Comparison of ENCODE assay signal across 21 cellular contexts in the genomic region with DNA sequence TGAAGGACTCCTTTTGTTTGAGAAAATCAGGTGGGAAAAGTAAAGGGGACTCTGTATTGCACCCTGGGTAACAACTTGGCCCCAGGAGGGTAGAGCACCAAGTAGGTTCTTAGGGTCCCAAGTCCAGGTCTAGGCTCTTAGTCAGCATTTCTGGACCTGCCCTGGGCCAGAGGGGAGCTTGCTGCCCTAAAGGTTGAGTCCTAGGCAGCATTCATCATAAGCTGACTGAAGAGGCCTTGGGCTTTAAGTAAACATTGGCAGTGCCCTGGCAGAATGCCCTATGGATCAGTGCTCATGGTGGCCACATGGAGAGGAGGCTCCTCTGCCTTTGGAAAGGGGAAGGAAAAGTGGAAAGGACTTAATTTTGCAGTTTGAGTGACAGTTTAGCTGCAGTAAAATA.
"Had no signal": no experiment of that assay in that cellular context is flagged by ENCODE, and none has a peak within 500 bp of the region (broad histone marks: within the 10 kb centered on the region; RNA-seq: fewer than 3 reads in every experiment).

No MANE protein-coding gene starts in this region.

- H3K4me1 ChIP-seq: left ventricle myocardium inferior, parathyroid adenoma, prostate gland, suprapubic skin, tibial artery, vagina had no signal

- H3K4me3 ChIP-seq: dorsolateral prefrontal cortex, hepatocyte, left ventricle myocardium inferior, lung, prostate gland, suprapubic skin, tibial artery, upper lobe of left lung, vagina had no signal

- H3K9me3 ChIP-seq: prostate gland, suprapubic skin, tibial artery, upper lobe of left lung, vagina had no signal

- H3K27ac ChIP-seq: dorsolateral prefrontal cortex, hepatocyte, left ventricle myocardium inferior, parathyroid adenoma, prostate gland, suprapubic skin, tibial artery, upper lobe of left lung, vagina had no signal

- DNase-seq: cortex of kidney; dorsolateral prefrontal cortex; effector CD8-positive, alpha-beta T cell; foreskin melanocyte; head of caudate nucleus; kidney glomerular epithelial cell; midbrain; naive B cell; occipital lobe; retina; stimulated activated CD4-positive, alpha-beta T cell treated with anti-CD3 and anti-CD28 coated beads, Interleukin-12 subunit alpha, Interleukin-12 subunit beta, amount 100 ng/mL, for 4 hours; stimulated activated naive CD8-positive, alpha-beta T cell treated with anti-CD3 and anti-CD28 coated beads, Interleukin-15, Interleukin-2, amounts not matched to agents 100 U/mL and 50 U/mL, for 24 hours; tibial artery had no signal

- ATAC-seq: stimulated activated naive CD8-positive, alpha-beta T cell treated with anti-CD3 and anti-CD28 coated beads, Interleukin-15, Interleukin-2, amounts not matched to agents 100 U/mL and 50 U/mL, for 24 hours had no signal

- H3K36me3 ChIP-seq: left ventricle myocardium inferior, prostate gland, suprapubic skin, tibial artery, upper lobe of left lung, vagina had no signal

- H3K27me3 ChIP-seq: dorsolateral prefrontal cortex, hepatocyte, suprapubic skin, tibial artery, upper lobe of left lung, vagina had no signal
